ENCODE assay signal across 8 cellular contexts in genomic region chr13:53782400-53783030, GRCh38.
DNase-seq lines count a peak whose midpoint lies in the region; ATAC-seq and TF ChIP-seq lines count a peak whose summit lies in the region.

No MANE protein-coding gene starts in this region.

- ATAC-seq in HG02678 (IDR thresholded peaks at IDR 0.05; ENCODE audit: unreplicated experiment) (peak; percentile 80), SK-N-SH treated with all-trans-retinoic acid at 6 μM for 48 hours (peak; percentile 67; the same call in 2 of the 3 replicates)

- H3K4me1 Mint-ChIP-seq in activated naive CD4-positive, alpha-beta T cell treated with anti-CD3 and anti-CD28 coated beads for 36 hours (ENCODE audit: low read depth) = peaks cover 3% of the 10 kb centered on the region
- H3K4me1 Mint-ChIP-seq in neural progenitor cell = peaks cover 16% of the 10 kb centered on the region

- H3K9me3 ChIP-seq in neural progenitor cell (ENCODE audit: low read depth) = no peaks in the 10 kb centered on the region

- peak; percentile 17 for DNase-seq in activated naive CD4-positive, alpha-beta T cell treated with anti-CD3 and anti-CD28 coated beads for 36 hours
- no peak for DNase-seq in activated naive CD4-positive, alpha-beta T cell treated with anti-CD3 and anti-CD28 coated beads, Interleukin-2, amount 50 U/mL, for 16 hours
- DNase-seq in NCI-H1417 treated with DMSO at 0.1 percent for 48 hours (lab: John Stamatoyannopoulos, UW) (peak; percentile 77), fibroblast of mammary gland (ENCODE audit: low read depth) (peak; percentile 46), neural progenitor cell (ENCODE audit: low spot score) (peak; percentile 78), T1000 (lab: John Stamatoyannopoulos, UW) (no peak)

- no peaks in the 10 kb centered on the region for H3K27me3 ChIP-seq in neural progenitor cell

- H4K20me1 ChIP-seq in neural progenitor cell (ENCODE audit: low read depth) = no peaks in the 10 kb centered on the region

- TF ChIP-seq CTCF in fibroblast of mammary gland (conservative IDR thresholded peaks at IDR 0.05; ENCODE audit: control insufficient read depth, insufficient read depth, low read depth, low read length) = peak; percentile 70
- peak; percentile 78 for TF ChIP-seq CTCF in neural progenitor cell (IDR thresholded peaks at IDR 0.05)

- no peaks in the 10 kb centered on the region for H3K9me3 Mint-ChIP-seq in activated naive CD4-positive, alpha-beta T cell treated with anti-CD3 and anti-CD28 coated beads for 36 hours
- no peaks in the 10 kb centered on the region for H3K9me3 Mint-ChIP-seq in neural progenitor cell

- peaks cover 3% of the 10 kb centered on the region for H3K27me3 Mint-ChIP-seq in activated naive CD4-positive, alpha-beta T cell treated with anti-CD3 and anti-CD28 coated beads for 36 hours (ENCODE audit: low read depth)
- peaks cover 2% of the 10 kb centered on the region for H3K27me3 Mint-ChIP-seq in neural progenitor cell (ENCODE audit: insufficient read depth, low read depth)

- H2AFZ ChIP-seq in neural progenitor cell (replicated peaks) = peak overlapping the region; percentile 94

- CTCF ChIA-PET in activated naive CD4-positive, alpha-beta T cell treated with anti-CD3 and anti-CD28 coated beads for 36 hours (lab: Charles Lee) = interaction anchor here (1.1 to 1.9 kb wide), 7 partner anchors 9 to 532 kb away, joined by 3 to 4 read pairs (median 4); no protein-coding TSS in a partner anchor

- H3K27ac Mint-ChIP-seq in activated naive CD4-positive, alpha-beta T cell treated with anti-CD3 and anti-CD28 coated beads for 36 hours = no peak overlapping the region
- H3K27ac Mint-ChIP-seq in neural progenitor cell = peak overlapping the region; percentile 88

- no peak overlapping the region for H3K4me3 ChIP-seq in fibroblast of mammary gland (ENCODE audit: control insufficient read depth, low read depth, low read length)
- H3K4me3 ChIP-seq in neural progenitor cell = peak overlapping the region; percentile 34

- no peaks in the 10 kb centered on the region for H3K4me1 ChIP-seq in neural progenitor cell

- no peak overlapping the region for H3K9ac ChIP-seq in neural progenitor cell

- no peaks in the 10 kb centered on the region for H3K36me3 Mint-ChIP-seq in activated naive CD4-positive, alpha-beta T cell treated with anti-CD3 and anti-CD28 coated beads for 36 hours (ENCODE audit: low read depth)
- no peaks in the 10 kb centered on the region for H3K36me3 Mint-ChIP-seq in neural progenitor cell

- no peak overlapping the region for H3K27ac ChIP-seq in neural progenitor cell

- no peak overlapping the region for H3K4me3 Mint-ChIP-seq in activated naive CD4-positive, alpha-beta T cell treated with anti-CD3 and anti-CD28 coated beads for 36 hours
- H3K4me3 Mint-ChIP-seq in neural progenitor cell = peak overlapping the region; percentile 44

- H3K4me2 ChIP-seq in neural progenitor cell = peak overlapping the region; percentile 68

- no peaks in the 10 kb centered on the region for H3K36me3 ChIP-seq in neural progenitor cell

- intact Hi-C loops in activated naive CD4-positive, alpha-beta T cell treated with anti-CD3 and anti-CD28 coated beads for 36 hours (cut with micrococcal nuclease) = loop anchor here (2.0 kb wide), 1 partner anchor 532 kb away; no protein-coding TSS in a partner anchor

- H3K79me2 ChIP-seq in neural progenitor cell (ENCODE audit: low read depth) = no peaks in the 10 kb centered on the region

- H3F3A ChIP-seq in neural progenitor cell (ENCODE audit: low read depth) = no peaks in the 10 kb centered on the region

TF ChIP-seq in SK-N-SH treated with all-trans-retinoic acid at 6 μM for 48 hours, 23 proteins besides CTCF, POLR2A, EP300 and RAD21:
- TF ChIP-seq ESRRG (CRISPR knock-in tag; IDR thresholded peaks at IDR 0.05) = no peak
- no peak for TF ChIP-seq ZFP30 (CRISPR knock-in tag; IDR thresholded peaks at IDR 0.05)
- TF ChIP-seq ISL1 (CRISPR knock-in tag; IDR thresholded peaks at IDR 0.05) = no peak
- no peak for TF ChIP-seq ZNF70 (CRISPR knock-in tag; IDR thresholded peaks at IDR 0.05)
- TF ChIP-seq RARB (CRISPR knock-in tag; IDR thresholded peaks at IDR 0.05) = no peak
- TF ChIP-seq ZFP3 (CRISPR knock-in tag; IDR thresholded peaks at IDR 0.05) = no peak
- no peak for TF ChIP-seq TCF4 (CRISPR knock-in tag; IDR thresholded peaks at IDR 0.05; ENCODE audit: borderline replicate concordance)
- TF ChIP-seq ZNF8 (CRISPR knock-in tag; IDR thresholded peaks at IDR 0.05) = no peak
- TF ChIP-seq CSRNP3 (CRISPR knock-in tag; IDR thresholded peaks at IDR 0.05) = no peak
- TF ChIP-seq SNAI2 (CRISPR knock-in tag; IDR thresholded peaks at IDR 0.05) = no peak
- TF ChIP-seq CREB5 (CRISPR knock-in tag; IDR thresholded peaks at IDR 0.05; ENCODE audit: low read depth) = no peak
- TF ChIP-seq TOX (CRISPR knock-in tag; IDR thresholded peaks at IDR 0.05; ENCODE audit: borderline replicate concordance) = no peak
- TF ChIP-seq OSR1 (CRISPR knock-in tag; IDR thresholded peaks at IDR 0.05) = no peak
- TF ChIP-seq TSHZ2 (CRISPR knock-in tag; IDR thresholded peaks at IDR 0.05) = no peak
- TF ChIP-seq GLIS3 (CRISPR knock-in tag; IDR thresholded peaks at IDR 0.05) = no peak
- TF ChIP-seq ZNF565 (CRISPR knock-in tag; conservative IDR thresholded peaks at IDR 0.05; ENCODE audit: low read depth) = no peak
- no peak for TF ChIP-seq ARNTL (CRISPR knock-in tag; IDR thresholded peaks at IDR 0.05; ENCODE audit: borderline replicate concordance, low read depth)
- no peak for TF ChIP-seq ZC3H10 (CRISPR knock-in tag; IDR thresholded peaks at IDR 0.05)
- TF ChIP-seq BACH2 (CRISPR knock-in tag; IDR thresholded peaks at IDR 0.05; ENCODE audit: borderline replicate concordance) = no peak

Comparison
In these comparisons a context has a peak if more than half of its experiments do, and no peak if none do; other contexts are left out.
1. DNase-seq: peak in activated naive CD4-positive, alpha-beta T cell treated with anti-CD3 and anti-CD28 coated beads for 36 hours (single experiment), NCI-H1417 treated with DMSO at 0.1 percent for 48 hours (single experiment), fibroblast of mammary gland (single experiment) and neural progenitor cell (single experiment); none in activated naive CD4-positive, alpha-beta T cell treated with anti-CD3 and anti-CD28 coated beads, Interleukin-2, amount 50 U/mL, for 16 hours (single experiment) and T1000 (single experiment).